Comparison of ENCODE assay signal across 6 cellular contexts in genomic region chr5:251016-251415, GRCh38. TPM values are rescaled to one million over a fixed set of nuclear protein-coding genes. Genes with fewer than 3 reads are reported as not detected.
"Had no signal": no experiment of that assay in that cellular context is flagged by ENCODE, and none has a peak within 500 bp of the region (broad histone marks: within the 10 kb centered on the region; RNA-seq: fewer than 3 reads in every experiment).

No MANE protein-coding gene starts in this region.

RNA-seq across cellular contexts. Expression of gene LRRC14B, which starts 59.7 kb away (rescaled TPM):
- total RNA-seq: activated CD8-positive, alpha-beta memory T cell treated with anti-CD3 and anti-CD28 coated beads, Interleukin-2, amount 10 ng/mL, durations not matched to agents 7 days and 5 days; bronchial epithelial cell; M059J; PC-9; T-helper 1 cell treated with Interleukin-12 subunit alpha and Interleukin-12 subunit beta and Interleukin-4 antibody, amounts not matched to agents 30 ng/mL and 1 ng/mL, for 36 hours; WTC11 had no signal
